ENCODE assay signal across 10 cellular contexts in the genomic region with DNA sequence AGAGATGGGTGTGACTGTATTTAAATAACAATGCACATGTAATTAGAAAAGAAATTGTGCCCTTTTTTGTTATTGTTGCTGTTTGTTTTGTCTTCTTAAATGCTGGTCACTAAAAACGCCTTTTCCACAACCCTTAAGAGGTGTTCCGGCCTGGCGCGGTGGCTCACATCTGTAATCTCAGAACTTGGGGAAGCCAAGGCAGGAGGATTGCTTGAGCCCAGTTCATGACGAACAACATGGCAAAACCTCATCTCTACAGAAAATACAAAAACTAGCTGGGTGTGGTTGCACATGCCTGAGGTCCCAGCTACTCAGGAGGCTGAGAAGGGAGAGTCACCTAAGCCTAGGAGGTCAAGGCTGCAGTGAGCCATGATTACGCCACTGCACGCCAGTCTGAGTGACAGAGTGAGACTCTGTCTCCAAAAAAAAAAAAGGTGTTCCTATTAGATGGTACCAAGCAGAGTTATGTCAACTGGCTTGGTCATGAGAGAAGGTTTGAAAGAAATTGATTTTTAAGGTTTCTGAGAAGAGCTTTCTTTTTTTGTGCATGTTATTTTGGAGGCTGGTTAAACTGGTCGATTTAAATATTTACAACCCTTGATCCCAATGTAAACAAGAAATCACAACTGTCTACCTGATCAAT. TPM values are rescaled to one million over a fixed set of nuclear protein-coding genes. Genes with fewer than 3 reads are reported as not detected.
A peak's percentile ranks its signal among the peaks of the same experiment; 100 is the strongest.
DNase-seq lines count a peak whose midpoint lies in the region; ATAC-seq and TF ChIP-seq lines count a peak whose summit lies in the region.
"Had no signal": no experiment of that assay in that cellular context is flagged by ENCODE, and none has a peak within 500 bp of the region (broad histone marks: within the 10 kb centered on the region; RNA-seq: fewer than 3 reads in every experiment).

No MANE protein-coding gene starts in this region.

- no peaks in the 10 kb centered on the region for H4K20me1 ChIP-seq in PC-9 (ENCODE audit: insufficient read depth)

- H3K23ac ChIP-seq in neuronal stem cell (ENCODE audit: low read depth, low read length, poor library complexity): no peak overlapping the region

- no peak overlapping the region for H4K91ac ChIP-seq in neuronal stem cell (ENCODE audit: low read depth, low read length, poor library complexity)

- intact Hi-C loops in PC-9 (cut with micrococcal nuclease; ENCODE audit: unreplicated experiment): loop anchor here (5.0 kb wide), 3 partner anchors 65 to 155 kb away; a partner anchor contains a TSS

- POLR2A ChIA-PET in PC-9 (lab: Charles Lee; ENCODE audit: unreplicated experiment): interaction anchor here (0.6 kb wide), 1 partner anchor 23 kb away, joined by 4 read pairs; no protein-coding TSS in a partner anchor

- H3K18ac ChIP-seq in neuronal stem cell (ENCODE audit: low read length): no peak overlapping the region

- H3K4me2 ChIP-seq in PC-9 (peak overlapping the region; percentile 89), neuronal stem cell (ENCODE audit: insufficient read depth, low read length, poor library complexity, severe bottlenecking) (no peak overlapping the region)

- no peak overlapping the region for H3K4ac ChIP-seq in neuronal stem cell (ENCODE audit: low read length)

- CTCF ChIA-PET in PC-9 (lab: Charles Lee): no interaction called here

- peak overlapping the region; percentile 94 to 97 for H3K4me3 Mint-ChIP-seq in effector memory CD8-positive, alpha-beta T cell

- TF ChIP-seq CTCF in PC-9 (conservative IDR thresholded peaks at IDR 0.05) (no peak), GM10266 (IDR thresholded peaks at IDR 0.05; ENCODE audit: control insufficient read depth, insufficient read depth, low read depth, missing control alignments) (no peak)

- no peak overlapping the region for H2BK12ac ChIP-seq in neuronal stem cell (ENCODE audit: low read length)

- WGBS in neuronal stem cell (ENCODE audit: extremely low coverage in 2 of 2, insufficient read length in 2 of 2, insufficient replicate concordance in 1 of 2), 2 donors: no CpG with 5 or more reads among the region's 8 CpGs

- peaks cover 53% of the 10 kb centered on the region for H3K79me2 ChIP-seq in PC-9 (ENCODE audit: low read depth)

- peaks cover 40 to 60% of the 10 kb centered on the region in 2 donors for H3K4me1 Mint-ChIP-seq in effector memory CD8-positive, alpha-beta T cell (ENCODE audit: low read depth in 2 of 2)

- ATAC-seq in effector memory CD8-positive, alpha-beta T cell (replicated peaks): no peak

- no peak overlapping the region for H2BK15ac ChIP-seq in neuronal stem cell (ENCODE audit: low read length)

- H3K27ac Mint-ChIP-seq in effector memory CD8-positive, alpha-beta T cell: peak overlapping the region; percentile 96 to 99

- no peaks in the 10 kb centered on the region for H3K27me3 ChIP-seq in PC-9 (ENCODE audit: insufficient read depth, low read depth)
- H3K27me3 ChIP-seq in neuron (ENCODE audit: insufficient read depth, low read length): no peaks in the 10 kb centered on the region
- H3K27me3 ChIP-seq in neuronal stem cell (ENCODE audit: control insufficient read depth in 3 of 3, insufficient read depth in 3 of 3, low read depth in 1 of 3, low read length in 3 of 3): peaks cover 0 to 10% (median 0%) of the 10 kb centered on the region in 3 experiments

- H3K4me3 ChIP-seq in PC-9 (peak overlapping the region; percentile 80), neuron (ENCODE audit: low read length) (peak overlapping the region; percentile 83), neuronal stem cell (ENCODE audit: low read length in 2 of 2) (peak overlapping the region in 1 of 2 donors; percentile 4)

- no peak overlapping the region for H4K8ac ChIP-seq in neuronal stem cell (ENCODE audit: low read depth, low read length)

- peak overlapping the region; percentile 78 for H3K27ac ChIP-seq in PC-9
- H3K27ac ChIP-seq in neuronal stem cell (replicated peaks; ENCODE audit: low read length): no peak overlapping the region

- H2AFZ ChIP-seq in PC-9: no peak overlapping the region
- no peak overlapping the region for H2AFZ ChIP-seq in neuron (ENCODE audit: low read depth, low read length)
- H2AFZ ChIP-seq in neuronal stem cell (ENCODE audit: low read length): no peak overlapping the region

- H3F3A ChIP-seq in PC-9 (ENCODE audit: insufficient read depth, low read depth): peaks cover 36% of the 10 kb centered on the region

- no peaks in the 10 kb centered on the region for H3K9me2 ChIP-seq in PC-9 (ENCODE audit: insufficient read depth)

- H3K9me3 Mint-ChIP-seq in effector memory CD8-positive, alpha-beta T cell: no peaks in the 10 kb centered on the region

- no peak overlapping the region for H3K9ac ChIP-seq in neuronal stem cell (ENCODE audit: low read depth, low read length, poor library complexity)

- H3K27me3 Mint-ChIP-seq in effector memory CD8-positive, alpha-beta T cell: no peaks in the 10 kb centered on the region

- no peaks in the 10 kb centered on the region for H3K9me3 ChIP-seq in PC-9 (ENCODE audit: insufficient read depth, low read depth)
- H3K9me3 ChIP-seq in neuron (ENCODE audit: low read length): no peaks in the 10 kb centered on the region
- no peaks in the 10 kb centered on the region for H3K9me3 ChIP-seq in neuronal stem cell (replicated peaks in 1 of 2; ENCODE audit: control insufficient read depth in 2 of 2, insufficient read depth in 1 of 2, low read depth in 1 of 2, low read length in 2 of 2)

- H2BK5ac ChIP-seq in neuronal stem cell (ENCODE audit: low read length): no peak overlapping the region

- H3K14ac ChIP-seq in neuronal stem cell (ENCODE audit: low read length): no peak overlapping the region

- H3K36me3 Mint-ChIP-seq in effector memory CD8-positive, alpha-beta T cell (ENCODE audit: insufficient read depth): peaks cover 17% of the 10 kb centered on the region

- H2AK5ac ChIP-seq in neuronal stem cell (ENCODE audit: low read depth, low read length): no peak overlapping the region

- H3K4me1 ChIP-seq in PC-9 (replicated peaks; ENCODE audit: insufficient read depth) (peaks cover 58% of the 10 kb centered on the region), neuron (ENCODE audit: insufficient read depth, low read length) (peaks cover 23% of the 10 kb centered on the region), neuronal stem cell (ENCODE audit: control insufficient read depth in 2 of 2, insufficient read depth in 1 of 2, low read depth in 1 of 2, low read length in 2 of 2) (peaks cover 8 to 10% of the 10 kb centered on the region in 2 donors)

- no peaks in the 10 kb centered on the region for H3K79me1 ChIP-seq in neuronal stem cell (ENCODE audit: low read depth, low read length)

- peak; percentile 33 for DNase-seq in ELR (ENCODE audit: low read depth)
- DNase-seq in PC-9: peak; percentile 18 to 62
- no peak for DNase-seq in effector memory CD8-positive, alpha-beta T cell
- no peak for DNase-seq in GM10266 (ENCODE audit: extremely low spot score)
- no peak for DNase-seq in stimulated activated naive CD4-positive, alpha-beta T cell (lab: John Stamatoyannopoulos, UW)
- DNase-seq in neuronal stem cell (ENCODE audit: low spot score): no peak
- DNase-seq in islet precursor cell: no peak
- DNase-seq: GOT3, NCI-H1417 had no signal

- BruUV-seq in PC-9 (replicated peaks; lab: Mats Ljungman, UMichigan): no TSS peak

- H2BK120ac ChIP-seq in neuronal stem cell (ENCODE audit: low read depth, low read length): no peak overlapping the region

- H3K36me3 ChIP-seq in PC-9 (ENCODE audit: low read depth) (no peaks in the 10 kb centered on the region), neuron (ENCODE audit: insufficient read depth, low read length) (no peaks in the 10 kb centered on the region), neuronal stem cell (replicated peaks in 1 of 2; ENCODE audit: control insufficient read depth in 2 of 2, insufficient read depth in 2 of 2, low read length in 2 of 2) (no peaks in the 10 kb centered on the region)

RNA-seq across cellular contexts. Expression of a gene that starts 23.5 kb away (rescaled TPM):
- 36.7 and 38.1 TPM in 2 replicates for total RNA-seq in PC-9 (2021)
- polyA plus RNA-seq in neuronal stem cell (2013, experiment 1 of 2): 8.5 TPM
- polyA plus RNA-seq in neuronal stem cell (2013, experiment 2 of 2): 9.3 TPM

RNA-seq across cellular contexts. Expression of a gene that starts 32.6 kb away (rescaled TPM):
- 7.8 and 9.7 TPM in 2 replicates for total RNA-seq in PC-9 (2021)
- 7.1 TPM for polyA plus RNA-seq in neuronal stem cell (2013, experiment 1 of 2)
- polyA plus RNA-seq in neuronal stem cell (2013, experiment 2 of 2): 6.6 TPM

RNA-seq across cellular contexts. Expression of a gene that starts 34.4 kb away (rescaled TPM):
- not detected in 2 replicates for total RNA-seq in PC-9 (2021)
- not detected for polyA plus RNA-seq in neuronal stem cell (2013, experiment 1 of 2)
- not detected for polyA plus RNA-seq in neuronal stem cell (2013, experiment 2 of 2)

RNA-seq across cellular contexts. Expression of a gene that starts 55.1 kb away (rescaled TPM):
- 16.4 and 20.8 TPM in 2 replicates for total RNA-seq in PC-9 (2021)
- 10.0 TPM for polyA plus RNA-seq in neuronal stem cell (2013, experiment 1 of 2)
- 9.9 TPM for polyA plus RNA-seq in neuronal stem cell (2013, experiment 2 of 2)

Comparison
In these comparisons a context has a peak if more than half of its experiments do, and no peak if none do; other contexts are left out.
1. DNase-seq: peak in ELR (single experiment) and PC-9 (2 of 2); none in effector memory CD8-positive, alpha-beta T cell (0 of 3), GM10266 (single experiment), stimulated activated naive CD4-positive, alpha-beta T cell (0 of 6), neuronal stem cell (single experiment) and islet precursor cell (single experiment).